8 cellular contexts compared by ENCODE assay signal in genomic region chr9:69671904-69672827, GRCh38. TPM values are rescaled to one million over a fixed set of nuclear protein-coding genes. Genes with fewer than 3 reads are reported as not detected.
DNase-seq lines count a peak whose midpoint lies in the region; ATAC-seq and TF ChIP-seq lines count a peak whose summit lies in the region.

TSS of gene APBA1 (minus strand) at chr9:69672371.

- CTCF ChIA-PET in activated B cell treated with CpG ODN at 0.5 μM for 24 hours (lab: Charles Lee) = interaction anchor here (1.0 to 1.3 kb wide), 2 partner anchors 246 to 930 kb away, joined by 3 to 4 read pairs; no protein-coding TSS in a partner anchor

- H3K9me3 Mint-ChIP-seq in activated B cell treated with CpG ODN at 0.5 μM for 24 hours = no peaks in the 10 kb centered on the region
- H3K9me3 Mint-ChIP-seq in chondrocyte (ENCODE audit: low read depth) = no peaks in the 10 kb centered on the region

- no peak within 1 kb of the TSS for H3K27ac Mint-ChIP-seq in activated B cell treated with CpG ODN at 0.5 μM for 24 hours
- peak within 1 kb of the TSS; percentile 86 for H3K27ac Mint-ChIP-seq in chondrocyte (ENCODE audit: unreplicated experiment)

- no peaks in the 10 kb centered on the region for H3K27me3 ChIP-seq in HAP-1 (ENCODE audit: low read depth)

- intact Hi-C loops in activated B cell treated with CpG ODN at 0.5 μM for 24 hours (cut with micrococcal nuclease) = loop anchor here (2.0 kb wide), 2 partner anchors 87 to 931 kb away; no protein-coding TSS in a partner anchor

- H3K36me3 Mint-ChIP-seq in activated B cell treated with CpG ODN at 0.5 μM for 24 hours (ENCODE audit: low read depth) (no peaks in the 10 kb centered on the region), chondrocyte (ENCODE audit: low read depth) (no peaks in the 10 kb centered on the region)

- H3K4me3 ChIP-seq in HAP-1 = peak within 1 kb of the TSS; percentile 73

- H3K4me1 Mint-ChIP-seq in activated B cell treated with CpG ODN at 0.5 μM for 24 hours = peaks cover 18% of the 10 kb centered on the region
- peaks cover 33% of the 10 kb centered on the region for H3K4me1 Mint-ChIP-seq in chondrocyte (ENCODE audit: low read depth)

- ATAC-seq in activated B cell treated with CpG ODN at 0.5 μM for 24 hours (ENCODE audit: low read depth) = peak; percentile 36

- H3K4me1 ChIP-seq in HAP-1 = peaks cover 69% of the 10 kb centered on the region

- DNase-seq in GM10266 (ENCODE audit: extremely low spot score) (peak; percentile 56), HAP-1 (ENCODE audit: low spot score in 2 of 2) (peak; percentile 58 to 80), MV-4-11 (lab: John Stamatoyannopoulos, UW) (peak; percentile 39), activated B cell treated with CpG ODN at 0.5 μM for 24 hours (peak; percentile 19), chondrocyte (ENCODE audit: low spot score) (no peak), kidney tubule cell (ENCODE audit: low spot score) (peak; percentile 55), GF-D8 (lab: John Stamatoyannopoulos, UW) (no peak)
- peak; percentile 8 to 25 for DNase-seq in stimulated activated CD4-positive, alpha-beta T cell treated with anti-CD3 and anti-CD28 coated beads, Interleukin-15, amount 100 ng/mL, for 1 hour (ENCODE audit: low read depth in 1 of 2, low spot score in 1 of 2)

- in situ Hi-C loops in HAP-1 (cut with MboI; ENCODE audit: low sequenced_read_pairs) = loop anchor here (10.0 kb wide), 3 partner anchors 83 to 203 kb away; partner anchors contain the start of gene CFAP95

- TF ChIP-seq CTCF in GM10266 (IDR thresholded peaks at IDR 0.05; ENCODE audit: control insufficient read depth, insufficient read depth, low read depth, missing control alignments) = peak; percentile 2
- no peak for TF ChIP-seq CTCF in activated B cell treated with CpG ODN at 0.5 μM for 24 hours (IDR thresholded peaks at IDR 0.05)
- peak; percentile 49 for TF ChIP-seq CTCF in chondrocyte (IDR thresholded peaks at IDR 0.05)

- POLR2A ChIA-PET in activated B cell treated with CpG ODN at 0.5 μM for 24 hours (lab: Charles Lee) = no interaction called here

- H3K36me3 ChIP-seq in HAP-1 (replicated peaks) = no peaks in the 10 kb centered on the region

- H3K4me3 Mint-ChIP-seq in activated B cell treated with CpG ODN at 0.5 μM for 24 hours (peak within 1 kb of the TSS; percentile 81), chondrocyte (ENCODE audit: unreplicated experiment) (peak within 1 kb of the TSS; percentile 81)

- H3K9me3 ChIP-seq in HAP-1 = no peaks in the 10 kb centered on the region

- H3K27me3 Mint-ChIP-seq in activated B cell treated with CpG ODN at 0.5 μM for 24 hours (peaks cover 27% of the 10 kb centered on the region), chondrocyte (ENCODE audit: low read depth) (no peaks in the 10 kb centered on the region)

RNA-seq across cellular contexts. Expression of gene APBA1, which starts in this region (rescaled TPM):
- total RNA-seq in activated B cell treated with CpG ODN at 0.5 μM for 24 hours = not detected in 2 replicates
- total RNA-seq in chondrocyte = 6.9 to 12.5 TPM (median 12.3 TPM) in 3 replicates

Comparison
In these comparisons a context has a peak if more than half of its experiments do, and no peak if none do; other contexts are left out.
1. Peak in DNase-seq and ATAC-seq in activated B cell treated with CpG ODN at 0.5 μM for 24 hours; RNA of the gene not detected or under 1 TPM.
2. DNase-seq: peak in GM10266 (single experiment), HAP-1 (2 of 2), MV-4-11 (single experiment), kidney tubule cell (single experiment) and stimulated activated CD4-positive, alpha-beta T cell treated with anti-CD3 and anti-CD28 coated beads, Interleukin-15, amount 100 ng/mL, for 1 hour (2 of 2); none in chondrocyte (single experiment) and GF-D8 (single experiment).